ENCODE assay signal across 1 cellular context in the genomic region with DNA sequence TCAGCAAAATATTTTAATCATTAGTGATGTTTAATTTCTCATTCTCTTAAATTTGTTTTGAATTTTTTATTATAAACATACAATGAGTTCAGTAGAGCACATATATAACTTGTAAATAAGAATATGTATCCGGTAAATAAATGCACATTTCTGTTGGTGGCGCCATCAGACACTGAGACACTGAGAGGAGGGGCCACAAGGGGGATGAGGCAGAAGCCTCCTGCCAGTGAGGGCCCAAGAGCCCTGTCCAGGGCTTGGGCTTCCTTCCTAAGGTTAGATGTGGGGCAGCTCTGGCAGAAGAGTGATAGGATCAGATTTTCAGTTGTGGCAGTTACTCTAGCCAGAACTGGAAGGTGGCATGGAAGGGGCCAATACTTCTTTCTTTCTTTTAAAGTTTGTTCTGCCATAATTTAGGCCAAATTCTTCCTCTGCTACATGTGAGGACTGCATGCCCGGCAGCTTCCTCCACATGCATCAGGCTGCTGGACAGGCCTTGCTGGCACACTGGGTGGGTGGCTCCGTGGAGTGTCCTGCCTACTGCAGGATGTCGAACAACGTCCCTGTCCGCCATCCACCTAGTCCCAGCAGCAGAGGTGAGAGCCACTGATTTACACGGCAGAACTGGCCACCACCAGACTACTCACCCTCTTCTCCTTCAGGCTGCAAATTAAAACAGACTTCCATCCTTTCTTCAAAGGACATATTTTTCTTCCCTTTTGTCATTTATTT.
TF ChIP-seq lines count a peak whose summit lies in the region.

No MANE protein-coding gene starts in this region.

TF ChIP-seq in GM23338, 12 proteins besides CTCF, POLR2A, EP300 and RAD21:
- no peak for TF ChIP-seq REST (IDR thresholded peaks at IDR 0.05; ENCODE audit: unreplicated experiment)
- TF ChIP-seq STAT1 (IDR thresholded peaks at IDR 0.05; ENCODE audit: unreplicated experiment) = no peak
- no peak for TF ChIP-seq ZNF331 (CRISPR knock-in tag; IDR thresholded peaks at IDR 0.05; ENCODE audit: low read depth)
- TF ChIP-seq CREB1 (CRISPR knock-in tag; IDR thresholded peaks at IDR 0.05; ENCODE audit: low read depth) = no peak
- no peak for TF ChIP-seq POLR2AphosphoS5 (IDR thresholded peaks at IDR 0.05; ENCODE audit: low read depth)
- TF ChIP-seq EZH2 (IDR thresholded peaks at IDR 0.05; ENCODE audit: low read depth, unreplicated experiment) = no peak
- TF ChIP-seq NANOG (IDR thresholded peaks at IDR 0.05; ENCODE audit: borderline replicate concordance) = no peak
- TF ChIP-seq, protein P1, sequence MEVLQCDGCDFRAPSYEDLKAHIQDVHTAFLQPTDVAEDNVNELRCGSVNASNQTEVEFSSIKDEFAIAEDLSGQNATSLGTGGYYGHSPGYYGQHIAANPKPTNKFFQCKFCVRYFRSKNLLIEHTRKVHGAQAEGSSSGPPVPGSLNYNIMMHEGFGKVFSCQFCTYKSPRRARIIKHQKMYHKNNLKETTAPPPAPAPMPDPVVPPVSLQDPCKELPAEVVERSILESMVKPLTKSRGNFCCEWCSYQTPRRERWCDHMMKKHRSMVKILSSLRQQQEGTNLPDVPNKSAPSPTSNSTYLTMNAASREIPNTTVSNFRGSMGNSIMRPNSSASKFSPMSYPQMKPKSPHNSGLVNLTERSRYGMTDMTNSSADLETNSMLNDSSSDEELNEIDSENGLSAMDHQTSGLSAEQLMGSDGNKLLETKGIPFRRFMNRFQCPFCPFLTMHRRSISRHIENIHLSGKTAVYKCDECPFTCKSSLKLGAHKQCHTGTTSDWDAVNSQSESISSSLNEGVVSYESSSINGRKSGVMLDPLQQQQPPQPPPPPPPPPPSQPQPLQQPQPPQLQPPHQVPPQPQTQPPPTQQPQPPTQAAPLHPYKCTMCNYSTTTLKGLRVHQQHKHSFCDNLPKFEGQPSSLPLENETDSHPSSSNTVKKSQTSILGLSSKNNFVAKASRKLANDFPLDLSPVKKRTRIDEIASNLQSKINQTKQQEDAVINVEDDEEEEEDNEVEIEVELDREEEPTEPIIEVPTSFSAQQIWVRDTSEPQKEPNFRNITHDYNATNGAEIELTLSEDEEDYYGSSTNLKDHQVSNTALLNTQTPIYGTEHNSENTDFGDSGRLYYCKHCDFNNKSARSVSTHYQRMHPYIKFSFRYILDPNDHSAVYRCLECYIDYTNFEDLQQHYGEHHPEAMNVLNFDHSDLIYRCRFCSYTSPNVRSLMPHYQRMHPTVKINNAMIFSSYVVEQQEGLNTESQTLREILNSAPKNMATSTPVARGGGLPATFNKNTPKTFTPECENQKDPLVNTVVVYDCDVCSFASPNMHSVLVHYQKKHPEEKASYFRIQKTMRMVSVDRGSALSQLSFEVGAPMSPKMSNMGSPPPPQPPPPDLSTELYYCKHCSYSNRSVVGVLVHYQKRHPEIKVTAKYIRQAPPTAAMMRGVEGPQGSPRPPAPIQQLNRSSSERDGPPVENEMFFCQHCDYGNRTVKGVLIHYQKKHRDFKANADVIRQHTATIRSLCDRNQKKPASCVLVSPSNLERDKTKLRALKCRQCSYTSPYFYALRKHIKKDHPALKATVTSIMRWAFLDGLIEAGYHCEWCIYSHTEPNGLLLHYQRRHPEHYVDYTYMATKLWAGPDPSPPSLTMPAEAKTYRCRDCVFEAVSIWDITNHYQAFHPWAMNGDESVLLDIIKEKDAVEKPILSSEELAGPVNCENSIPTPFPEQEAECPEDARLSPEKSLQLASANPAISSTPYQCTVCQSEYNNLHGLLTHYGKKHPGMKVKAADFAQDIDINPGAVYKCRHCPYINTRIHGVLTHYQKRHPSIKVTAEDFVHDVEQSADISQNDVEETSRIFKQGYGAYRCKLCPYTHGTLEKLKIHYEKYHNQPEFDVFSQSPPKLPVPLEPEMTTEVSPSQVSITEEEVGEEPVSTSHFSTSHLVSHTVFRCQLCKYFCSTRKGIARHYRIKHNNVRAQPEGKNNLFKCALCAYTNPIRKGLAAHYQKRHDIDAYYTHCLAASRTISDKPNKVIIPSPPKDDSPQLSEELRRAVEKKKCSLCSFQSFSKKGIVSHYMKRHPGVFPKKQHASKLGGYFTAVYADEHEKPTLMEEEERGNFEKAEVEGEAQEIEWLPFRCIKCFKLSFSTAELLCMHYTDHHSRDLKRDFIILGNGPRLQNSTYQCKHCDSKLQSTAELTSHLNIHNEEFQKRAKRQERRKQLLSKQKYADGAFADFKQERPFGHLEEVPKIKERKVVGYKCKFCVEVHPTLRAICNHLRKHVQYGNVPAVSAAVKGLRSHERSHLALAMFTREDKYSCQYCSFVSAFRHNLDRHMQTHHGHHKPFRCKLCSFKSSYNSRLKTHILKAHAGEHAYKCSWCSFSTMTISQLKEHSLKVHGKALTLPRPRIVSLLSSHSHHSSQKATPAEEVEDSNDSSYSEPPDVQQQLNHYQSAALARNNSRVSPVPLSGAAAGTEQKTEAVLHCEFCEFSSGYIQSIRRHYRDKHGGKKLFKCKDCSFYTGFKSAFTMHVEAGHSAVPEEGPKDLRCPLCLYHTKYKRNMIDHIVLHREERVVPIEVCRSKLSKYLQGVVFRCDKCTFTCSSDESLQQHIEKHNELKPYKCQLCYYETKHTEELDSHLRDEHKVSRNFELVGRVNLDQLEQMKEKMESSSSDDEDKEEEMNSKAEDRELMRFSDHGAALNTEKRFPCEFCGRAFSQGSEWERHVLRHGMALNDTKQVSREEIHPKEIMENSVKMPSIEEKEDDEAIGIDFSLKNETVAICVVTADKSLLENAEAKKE (CRISPR knock-in tag; IDR thresholded peaks at IDR 0.05) = no peak
